In genomic region chr18:498901-499300, GRCh38 we compare ENCODE assay signal across 13 cellular contexts. TPM values are rescaled to one million over a fixed set of nuclear protein-coding genes. Genes with fewer than 3 reads are reported as not detected.
DNase-seq lines count a peak whose midpoint lies in the region; ATAC-seq and TF ChIP-seq lines count a peak whose summit lies in the region.
"Had no signal": no experiment of that assay in that cellular context is flagged by ENCODE, and none has a peak within 500 bp of the region (broad histone marks: within the 10 kb centered on the region; RNA-seq: fewer than 3 reads in every experiment).

No MANE protein-coding gene starts in this region.

- peak overlapping the region; percentile 84 for H3K4me2 ChIP-seq in IMR-90 (ENCODE audit: low read depth, low read length)
- H3K4me2 ChIP-seq in osteoblast (ENCODE audit: insufficient read depth, low read length): peak overlapping the region; percentile 89
- no peak overlapping the region for H3K4me2 ChIP-seq in OCI-LY7 (ENCODE audit: low read length)
- H3K4me2 ChIP-seq: KMS-11 had no signal

- peak overlapping the region; percentile 58 for H3K27ac ChIP-seq in 22Rv1
- no peak overlapping the region for H3K27ac ChIP-seq in IMR-90 (ENCODE audit: insufficient read depth, low read length)
- peak overlapping the region; percentile 71 to 81 (median 76) for H3K27ac ChIP-seq in esophagus muscularis mucosa (replicated peaks in 1 of 4)
- H3K27ac ChIP-seq in osteoblast (ENCODE audit: low read depth, low read length): peak overlapping the region; percentile 89
- no peak overlapping the region for H3K27ac ChIP-seq in OCI-LY7 (ENCODE audit: low read depth, low read length, poor library complexity, severe bottlenecking)
- H3K27ac ChIP-seq: KMS-11 had no signal

- no peak overlapping the region for H3K9ac ChIP-seq in IMR-90 (ENCODE audit: low read depth, low read length)
- H3K9ac ChIP-seq: KMS-11 had no signal

- POLR2A ChIA-PET in IMR-90 (lab: Charles Lee; ENCODE audit: unreplicated experiment) (no interaction called here), OCI-LY7 (lab: Charles Lee) (no interaction called here)

- H3K4me1 ChIP-seq in IMR-90 (ENCODE audit: control insufficient read depth, insufficient read depth, low read length): peaks cover 6% of the 10 kb centered on the region; the same call in 1 of the 2 replicates
- peaks cover 4 to 63% (median 62%) of the 10 kb centered on the region in 4 donors for H3K4me1 ChIP-seq in esophagus muscularis mucosa
- H3K4me1 ChIP-seq in osteoblast (ENCODE audit: insufficient read depth, low read length): peaks cover 37% of the 10 kb centered on the region
- H3K4me1 ChIP-seq in OCI-LY7 (ENCODE audit: insufficient read depth, low read length, poor library complexity, severe bottlenecking): no peaks in the 10 kb centered on the region
- H3K4me1 ChIP-seq: BE2C had no signal

- peak overlapping the region; percentile 49; the same call in 1 of the 2 replicates for H3K4ac ChIP-seq in IMR-90 (ENCODE audit: low read depth, low read length)

- H3K27me3 ChIP-seq in IMR-90 (ENCODE audit: control insufficient read depth, insufficient read depth, low read length) (peaks cover 29% of the 10 kb centered on the region), esophagus muscularis mucosa (peaks cover 0 to 18% (median 0%) of the 10 kb centered on the region in 4 donors), osteoblast (ENCODE audit: insufficient read depth, low read length) (peaks cover 13% of the 10 kb centered on the region)

- H4K5ac ChIP-seq in IMR-90 (ENCODE audit: low read depth, low read length): no peak overlapping the region

- H3K9me2 ChIP-seq in OCI-LY7 (ENCODE audit: insufficient read depth, low read length): no peaks in the 10 kb centered on the region

- no CpG with 5 or more reads among the region's 3 CpGs for WGBS in IMR-90 (ENCODE audit: extremely low coverage in 2 of 2, insufficient read length in 1 of 2), 2 experiments
- WGBS in esophagus muscularis mucosa: 39% methylated on average over 3 of the region's 3 CpGs

- no peak for TF ChIP-seq RAD21 in IMR-90 (IDR thresholded peaks at IDR 0.05; ENCODE audit: low read length)

- no peak for DNase-seq in IMR-90
- no peak for DNase-seq in esophagus muscularis mucosa (ENCODE audit: extremely low spot score)
- DNase-seq in osteoblast (ENCODE audit: insufficient read length, low spot score, missing footprints): no peak
- DNase-seq in ecto neural progenitor cell (ENCODE audit: low spot score): no peak
- no peak for DNase-seq in OCI-LY7 (ENCODE audit: low spot score)
- DNase-seq in middle frontal gyrus (ENCODE audit: extremely low spot score, low spot score): no peak
- DNase-seq: BE2C, immature natural killer cell, NCI-H446 had no signal

- H2BK20ac ChIP-seq in IMR-90 (ENCODE audit: low read depth, low read length): no peak overlapping the region

- H3K9me1 ChIP-seq in IMR-90 (ENCODE audit: insufficient read depth, low read length): 0 out of 2 replicates have a peak, but pooled peaks cover 3% of the 10 kb centered on the region

- H2AFZ ChIP-seq in IMR-90 (replicated peaks; ENCODE audit: low read length, poor library complexity) (peak overlapping the region; percentile 28), osteoblast (ENCODE audit: low read length) (no peak overlapping the region), OCI-LY7 (ENCODE audit: low read length) (no peak overlapping the region)

- no peaks in the 10 kb centered on the region for H3K79me1 ChIP-seq in IMR-90 (ENCODE audit: low read depth in 1 of 2, low read length in 2 of 2)

- H4K8ac ChIP-seq in IMR-90 (ENCODE audit: low read depth in 2 of 2, low read length in 2 of 2): no peak overlapping the region

- peaks cover 8% of the 10 kb centered on the region for H3K79me2 ChIP-seq in osteoblast (ENCODE audit: insufficient read depth, low read length)
- H3K79me2 ChIP-seq in OCI-LY7 (ENCODE audit: insufficient read depth, low read depth, low read length): no peaks in the 10 kb centered on the region

- no peak overlapping the region for H2BK15ac ChIP-seq in IMR-90 (ENCODE audit: low read depth, low read length)

- H4K91ac ChIP-seq in IMR-90 (ENCODE audit: insufficient read depth, low read depth, low read length): no peak overlapping the region

- H3K4me3 ChIP-seq in IMR-90 (ENCODE audit: insufficient read depth, low read depth, low read length) (peak overlapping the region; percentile 35), esophagus muscularis mucosa (peak overlapping the region; percentile 65 to 77 (median 72)), osteoblast (ENCODE audit: insufficient read depth, low read length) (peak overlapping the region; percentile 81), OCI-LY7 (ENCODE audit: low read depth, low read length, poor library complexity, severe bottlenecking) (no peak overlapping the region)

- TF ChIP-seq POLR2A in IMR-90 (IDR thresholded peaks at IDR 0.05; ENCODE audit: low read depth, low read length): no peak
- TF ChIP-seq POLR2A in esophagus muscularis mucosa (IDR thresholded peaks at IDR 0.05; ENCODE audit: low read depth): no peak

- peak; percentile 13; the same call in 1 of the 2 replicates for ATAC-seq in IMR-90 (ENCODE audit: low read depth)
- no peak for ATAC-seq in HG02798 (IDR thresholded peaks at IDR 0.05; ENCODE audit: poor library complexity, unreplicated experiment)

- no peaks in the 10 kb centered on the region for H3K9me3 ChIP-seq in IMR-90 (ENCODE audit: control insufficient read depth, insufficient read depth, low read length)
- H3K9me3 ChIP-seq in esophagus muscularis mucosa: no peaks in the 10 kb centered on the region
- H3K9me3 ChIP-seq in osteoblast (ENCODE audit: low read depth, low read length): no peaks in the 10 kb centered on the region
- H3K9me3 ChIP-seq in OCI-LY7 (ENCODE audit: low read length): no peaks in the 10 kb centered on the region
- H3K9me3 ChIP-seq: BE2C had no signal

- no peak overlapping the region for H3K14ac ChIP-seq in IMR-90 (replicated peaks; ENCODE audit: low read depth, low read length)

- no peak overlapping the region for H2BK5ac ChIP-seq in IMR-90 (ENCODE audit: low read depth, low read length, poor library complexity, severe bottlenecking)

- no peak overlapping the region for H2AK5ac ChIP-seq in IMR-90 (ENCODE audit: low read depth, low read length)

- H2AK9ac ChIP-seq in IMR-90 (replicated peaks; ENCODE audit: low read depth, low read length, poor library complexity): no peak overlapping the region

- no TSS peak for BruUV-seq in IMR-90 (replicated peaks; lab: Mats Ljungman, UMichigan)
- no TSS peak for BruUV-seq in OCI-LY7 (replicated peaks; lab: Mats Ljungman, UMichigan)

- dilution Hi-C loops in IMR-90 (cut with HindIII; ENCODE audit: low sequenced_read_pairs, unreplicated experiment): no loop called here

- H2BK120ac ChIP-seq in IMR-90 (ENCODE audit: low read depth, low read length): 0 out of 2 replicates have a peak overlapping the region, but pooled peaks have one; percentile 12

- CTCF ChIA-PET in IMR-90 (lab: Yijun Ruan, JAX) (no interaction called here), OCI-LY7 (lab: Charles Lee; ENCODE audit: unreplicated experiment) (no interaction called here)

- no peak for TF ChIP-seq EP300 in esophagus muscularis mucosa (IDR thresholded peaks at IDR 0.05)

- no peak overlapping the region for H3K56ac ChIP-seq in IMR-90 (ENCODE audit: extremely low read depth, insufficient read depth, low read length)

- in situ Hi-C loops in IMR-90 (cut with MboI; ENCODE audit: low sequenced_read_pairs): no loop called here

- intact Hi-C loops in IMR-90 (cut with micrococcal nuclease): loop anchor here (5.0 to 10.0 kb wide), 4 partner anchors 102 to 336 kb away; no protein-coding TSS in a partner anchor
- intact Hi-C loops in esophagus muscularis mucosa (cut with DNase I): no loop called here
- intact Hi-C loops in OCI-LY7 (cut with micrococcal nuclease; ENCODE audit: unreplicated experiment): no loop called here

- no peak overlapping the region for H3K23ac ChIP-seq in IMR-90 (ENCODE audit: low read depth, low read length)

- H4K20me1 ChIP-seq in IMR-90 (ENCODE audit: insufficient read depth, low read length) (peaks cover 5% of the 10 kb centered on the region; the same call in 1 of the 2 replicates), osteoblast (ENCODE audit: insufficient read depth, low read length) (no peaks in the 10 kb centered on the region), OCI-LY7 (ENCODE audit: insufficient read depth, low read length) (no peaks in the 10 kb centered on the region)

- H3K18ac ChIP-seq in IMR-90 (ENCODE audit: low read depth, low read length): no peak overlapping the region

- TF ChIP-seq CTCF in 22Rv1 (IDR thresholded peaks at IDR 0.05) (no peak), IMR-90 (conservative IDR thresholded peaks at IDR 0.05; ENCODE audit: low read depth, low read length) (no peak), esophagus muscularis mucosa (IDR thresholded peaks at IDR 0.05) (no peak), osteoblast (IDR thresholded peaks at IDR 0.05; ENCODE audit: extremely low read depth, low read depth, low read length) (no peak), OCI-LY7 (conservative IDR thresholded peaks at IDR 0.05; ENCODE audit: low read length) (no peak)

- H3K36me3 ChIP-seq in IMR-90 (ENCODE audit: control insufficient read depth, insufficient read depth, low read length): no peaks in the 10 kb centered on the region
- no peaks in the 10 kb centered on the region for H3K36me3 ChIP-seq in esophagus muscularis mucosa
- no peaks in the 10 kb centered on the region for H3K36me3 ChIP-seq in osteoblast (ENCODE audit: insufficient read depth, low read length)
- H3K36me3 ChIP-seq in OCI-LY7 (ENCODE audit: insufficient read depth, low read length): no peaks in the 10 kb centered on the region
- H3K36me3 ChIP-seq: BE2C had no signal

TF ChIP-seq in IMR-90, 13 proteins besides CTCF, POLR2A, EP300 and RAD21 (continues in another document):
- TF ChIP-seq FOS (IDR thresholded peaks at IDR 0.05; ENCODE audit: low read depth, low read length) (no peak), NFE2L2 (IDR thresholded peaks at IDR 0.05; ENCODE audit: low read depth, low read length) (no peak), MAFK (IDR thresholded peaks at IDR 0.05; ENCODE audit: low read depth, low read length) (no peak), CEBPB (IDR thresholded peaks at IDR 0.05; ENCODE audit: low read depth, low read length) (no peak), MXI1 (IDR thresholded peaks at IDR 0.05; ENCODE audit: borderline replicate concordance, low read depth, low read length) (no peak)

RNA-seq across cellular contexts. Expression of gene COLEC12, which starts 1.6 kb away (rescaled TPM):
- total RNA-seq in IMR-90 (2012; rRNA removed) (1.7 and 2.3 TPM in 2 replicates), esophagus muscularis mucosa (10 to 100 TPM; 17.9 to 36.4 (median 23.5) TPM), osteoblast (38.0 and 56.9 TPM in 2 replicates), OCI-LY7 (2022) (not detected in 2 replicates)
- 0.83 and 1.0 TPM in 2 replicates for polyA plus RNA-seq in IMR-90 (2012; rRNA removed)
- polyA plus RNA-seq in IMR-90 (2012; cell fraction: cytosol; rRNA removed): 0.35 and 0.63 TPM in 2 replicates
- polyA plus RNA-seq in IMR-90 (2012; cell fraction: nucleus; rRNA removed; ENCODE audit: low replicate concordance): 0.21 and 0.54 TPM in 2 replicates
- total RNA-seq in OCI-LY7 (2014; rRNA removed; shearing (Covaris generic)): not detected in 2 replicates
- total RNA-seq: activated CD8-positive, alpha-beta memory T cell treated with anti-CD3 and anti-CD28 coated beads for 36 hours had no signal
- polyA plus RNA-seq: immature natural killer cell had no signal

Comparison
In these comparisons a context has a peak if more than half of its experiments do, and no peak if none do; other contexts are left out.
1. H3K27ac ChIP-seq: peak in 22Rv1 (single experiment), esophagus muscularis mucosa (4 of 4) and osteoblast (single experiment); none in IMR-90 (single experiment) and OCI-LY7 (single experiment).